Comparison of ENCODE assay signal across 32 cellular contexts in genomic region chr4:74549936-74550335, GRCh38.
DNase-seq lines count a peak whose midpoint lies in the region; ATAC-seq, FAIRE-seq and TF ChIP-seq lines count a peak whose summit lies in the region.
"Had no signal": no experiment of that assay in that cellular context is flagged by ENCODE, and none has a peak within 500 bp of the region (broad histone marks: within the 10 kb centered on the region; RNA-seq: fewer than 3 reads in every experiment).

No MANE protein-coding gene starts in this region.

- H3K9me3 Mint-ChIP-seq in GM23338, result no peaks in the 10 kb centered on the region
- H3K9me3 Mint-ChIP-seq: dendritic cell treated with granulocyte-macrophage colony-stimulating factor and Interleukin-4, amounts not matched to agents 40 ng/mL and 50 ng/mL, for 4 days; endodermal cell; memory B cell; type B pancreatic cell had no signal

- no peak for DNase-seq in HepG2 (ENCODE audit: low spot score)
- DNase-seq in right lobe of liver, result no peak
- peak; percentile 88 for DNase-seq in bronchial epithelial cell (ENCODE audit: low read depth)
- peak; percentile 79 for DNase-seq in iris pigment epithelial cell (ENCODE audit: low read depth)
- no peak for DNase-seq in GM23338 (ENCODE audit: low spot score)
- DNase-seq in activated CD4-positive, alpha-beta T cell treated with anti-CD3 and anti-CD28 coated beads for 4 hours, result no peak
- no peak for DNase-seq in NCI-H1092 treated with DMSO at 0.1 percent for 48 hours (lab: John Stamatoyannopoulos, UW)
- DNase-seq: activated CD4-positive, alpha-beta T cell treated with anti-CD3 and anti-CD28 coated beads, Interleukin-2, amount 50 U/mL, for 48 hours; activated CD4-positive, CD25-positive, alpha-beta regulatory T cell; activated T-cell treated with anti-CD3 and anti-CD28 coated beads, Interleukin-2, amount 50 U/mL, for 48 hours; Calu3; CD4-positive, CD25-positive, alpha-beta regulatory T cell; central memory CD4-positive, alpha-beta T cell; DMS79 treated with DMSO at 0.1 percent for 48 hours; endodermal cell; esophagus squamous epithelium; Kasumi-1; NCI-H146; NCI-H446 treated with DMSO at 0.1 percent for 48 hours; NCI-H82; ovary; retina; RPMI8226; stimulated activated naive CD4-positive, alpha-beta T cell had no signal

- CTCF ChIA-PET in HepG2 (lab: Yijun Ruan, JAX; ENCODE audit: low intra/inter-chr PET ratio, low total read pairs), result no interaction called here

- intact Hi-C loops in HepG2 (cut with micrococcal nuclease; ENCODE audit: unreplicated experiment), result no loop called here
- intact Hi-C loops in right lobe of liver (cut with DNase I), result no loop called here

- no peaks in the 10 kb centered on the region for H3F3A ChIP-seq in GM23338 (replicated peaks; ENCODE audit: low read depth)

- H3K36me3 Mint-ChIP-seq in GM23338 (ENCODE audit: low read depth), result no peaks in the 10 kb centered on the region
- H3K36me3 Mint-ChIP-seq: CD4-positive, CD25-positive, alpha-beta regulatory T cell; memory B cell; type B pancreatic cell had no signal

- H3K27ac ChIP-seq in HepG2 (ENCODE audit: extremely low read length, insufficient read depth, low read length) (no peak overlapping the region), right lobe of liver (no peak overlapping the region), GM23338 (ENCODE audit: low read depth) (no peak overlapping the region)
- H3K27ac ChIP-seq: esophagus squamous epithelium, hepatocyte, ovary had no signal

- TF ChIP-seq CTCF in HepG2 (CRISPR knock-in tag; IDR thresholded peaks at IDR 0.05), result no peak
- no peak for TF ChIP-seq CTCF in right lobe of liver (IDR thresholded peaks at IDR 0.05)
- TF ChIP-seq CTCF in bronchial epithelial cell (IDR thresholded peaks at IDR 0.05; ENCODE audit: insufficient read depth, low read length, severe bottlenecking), result no peak
- TF ChIP-seq CTCF in GM23338 (conservative IDR thresholded peaks at IDR 0.05; ENCODE audit: low read depth in 2 of 2), result no peak

- H3K79me2 ChIP-seq in HepG2 (ENCODE audit: insufficient read depth, low read length) (no peaks in the 10 kb centered on the region), GM23338 (replicated peaks; ENCODE audit: insufficient read depth) (no peaks in the 10 kb centered on the region)
- H3K79me2 ChIP-seq: hepatocyte had no signal

- ATAC-seq in HepG2, result no peak
- no peak for ATAC-seq in right lobe of liver
- no peak for ATAC-seq in GM23338
- ATAC-seq in activated CD4-positive, CD25-positive, alpha-beta regulatory T cell treated with anti-CD3 and anti-CD28 coated beads, Interleukin-2, amount 50 U/mL, for 24 hours, result no peak

- H3K27me3 ChIP-seq in HepG2 (ENCODE audit: control insufficient read depth in 1 of 2, insufficient read depth in 2 of 2, low read length in 2 of 2), result no peaks in the 10 kb centered on the region
- no peaks in the 10 kb centered on the region for H3K27me3 ChIP-seq in right lobe of liver
- no peaks in the 10 kb centered on the region for H3K27me3 ChIP-seq in bronchial epithelial cell (ENCODE audit: control insufficient read depth, insufficient read depth, low read length)
- H3K27me3 ChIP-seq in GM23338 (ENCODE audit: insufficient read depth), result no peaks in the 10 kb centered on the region
- H3K27me3 ChIP-seq: esophagus squamous epithelium, hepatocyte, ovary had no signal

- TF ChIP-seq RAD21 in HepG2 (CRISPR knock-in tag; IDR thresholded peaks at IDR 0.05), result no peak

- no peaks in the 10 kb centered on the region for H4K20me1 ChIP-seq in HepG2 (ENCODE audit: insufficient read depth, low read length)
- no peaks in the 10 kb centered on the region for H4K20me1 ChIP-seq in GM23338 (replicated peaks; ENCODE audit: insufficient read depth)

- H3K9me2 ChIP-seq in GM23338 (ENCODE audit: insufficient read depth), result no peaks in the 10 kb centered on the region

- no peak for FAIRE-seq in HepG2 (lab: Jason Lieb, UNC)
- no peak for FAIRE-seq in bronchial epithelial cell (lab: Jason Lieb, UNC)
- FAIRE-seq: GM19239, H54 had no signal

- H2AFZ ChIP-seq in HepG2 (ENCODE audit: low read length) (no peak overlapping the region), GM23338 (no peak overlapping the region)
- H2AFZ ChIP-seq: hepatocyte had no signal

- H3K4me3 Mint-ChIP-seq in GM23338, result no peak overlapping the region
- H3K4me3 Mint-ChIP-seq: CD4-positive, CD25-positive, alpha-beta regulatory T cell; dendritic cell treated with granulocyte-macrophage colony-stimulating factor and Interleukin-4, amounts not matched to agents 40 ng/mL and 50 ng/mL, for 4 days; endodermal cell; memory B cell; type B pancreatic cell had no signal

- no TSS peak for BruUV-seq in HepG2 (replicated peaks; lab: Mats Ljungman, UMichigan)

- H3K9me3 ChIP-seq in HepG2 (ENCODE audit: low read length), result no peaks in the 10 kb centered on the region
- no peaks in the 10 kb centered on the region for H3K9me3 ChIP-seq in right lobe of liver
- H3K9me3 ChIP-seq: esophagus squamous epithelium, ovary had no signal

- WGBS in HepG2 (ENCODE audit: low lambda C conversion rate), result 73% methylated on average over 2 of the region's 2 CpGs
- 67% methylated on average over 2 of the region's 2 CpGs for WGBS in right lobe of liver (ENCODE audit: insufficient coverage, low coverage, low lambda C conversion rate, missing lambda C conversion rate)

- no peak overlapping the region for H3K4me3 ChIP-seq in HepG2 (replicated peaks in 1 of 3; ENCODE audit: insufficient read depth in 1 of 3, low read depth in 2 of 3, low read length in 3 of 3)
- no peak overlapping the region for H3K4me3 ChIP-seq in right lobe of liver
- no peak overlapping the region for H3K4me3 ChIP-seq in bronchial epithelial cell (ENCODE audit: low read depth, low read length)
- H3K4me3 ChIP-seq in GM23338, result no peak overlapping the region
- H3K4me3 ChIP-seq: esophagus squamous epithelium, hepatocyte, ovary, smooth muscle cell had no signal

- POLR2A ChIA-PET in HepG2 (lab: Yijun Ruan, JAX), result no interaction called here

- no peaks in the 10 kb centered on the region for H3K27me3 Mint-ChIP-seq in GM23338 (ENCODE audit: insufficient read depth, low read depth, poor library complexity)
- H3K27me3 Mint-ChIP-seq: CD4-positive, CD25-positive, alpha-beta regulatory T cell; dendritic cell treated with granulocyte-macrophage colony-stimulating factor and Interleukin-4, amounts not matched to agents 40 ng/mL and 50 ng/mL, for 4 days; type B pancreatic cell had no signal

- no peak for TF ChIP-seq POLR2A in HepG2 (IDR thresholded peaks at IDR 0.05; ENCODE audit: insufficient read depth in 1 of 2, low read depth in 2 of 2, low read length in 2 of 2)
- no peak for TF ChIP-seq POLR2A in right lobe of liver (IDR thresholded peaks at IDR 0.05)

- H3K4me2 ChIP-seq in HepG2 (ENCODE audit: low read depth, low read length), result no peak overlapping the region
- H3K4me2 ChIP-seq in GM23338, result no peak overlapping the region
- H3K4me2 ChIP-seq: hepatocyte, smooth muscle cell had no signal

- in situ Hi-C loops in HepG2 (cut with HindIII; ENCODE audit: extremely low pct_ligation_motif_present, low pct_unique_long_range_greater_than_20kb), result loop anchor here (10.0 kb wide), 1 partner anchor 115 kb away; no protein-coding TSS in a partner anchor

- H3K4me1 ChIP-seq in HepG2 (ENCODE audit: insufficient read depth, low read length) (peaks cover 5% of the 10 kb centered on the region; the same call in 1 of the 2 replicates), right lobe of liver (peaks cover 0 to 10% (median 0%) of the 10 kb centered on the region in 4 donors), GM23338 (ENCODE audit: insufficient read depth) (peaks cover 19% of the 10 kb centered on the region)

- H3K9ac ChIP-seq in HepG2 (ENCODE audit: insufficient read depth, low read depth, low read length), result no peak overlapping the region

- H3K36me3 ChIP-seq in HepG2 (replicated peaks in 1 of 2; ENCODE audit: control insufficient read depth in 1 of 2, insufficient read depth in 2 of 2, low read length in 2 of 2) (no peaks in the 10 kb centered on the region), right lobe of liver (no peaks in the 10 kb centered on the region), bronchial epithelial cell (ENCODE audit: control insufficient read depth, insufficient read depth, low read length) (no peaks in the 10 kb centered on the region), GM23338 (ENCODE audit: insufficient read depth) (no peaks in the 10 kb centered on the region)
- H3K36me3 ChIP-seq: esophagus squamous epithelium, ovary had no signal

- H3K4me1 Mint-ChIP-seq in GM23338, result peaks cover 12% of the 10 kb centered on the region
- H3K4me1 Mint-ChIP-seq: CD4-positive, CD25-positive, alpha-beta regulatory T cell; endodermal cell; memory B cell had no signal

- no peak for TF ChIP-seq EP300 in HepG2 (IDR thresholded peaks at IDR 0.05; ENCODE audit: low read depth in 2 of 2, low read length in 2 of 2)
- TF ChIP-seq EP300 in HepG2 (CRISPR knock-in tag; IDR thresholded peaks at IDR 0.05; ENCODE audit: borderline replicate concordance), result no peak

- no peak overlapping the region for H3K27ac Mint-ChIP-seq in GM23338
- H3K27ac Mint-ChIP-seq: CD4-positive, CD25-positive, alpha-beta regulatory T cell; dendritic cell treated with granulocyte-macrophage colony-stimulating factor and Interleukin-4, amounts not matched to agents 40 ng/mL and 50 ng/mL, for 4 days; endodermal cell; memory B cell; type B pancreatic cell had no signal

TF ChIP-seq in HepG2, 621 proteins besides CTCF, POLR2A, EP300 and RAD21:
- peak; percentile 36; the same call in 1 of the 2 replicates for TF ChIP-seq CREB1 (IDR thresholded peaks at IDR 0.05)
- no peak for TF ChIP-seq CREB1 (CRISPR knock-in tag; IDR thresholded peaks at IDR 0.05)
- no peak for TF ChIP-seq ZNF264 (CRISPR knock-in tag; IDR thresholded peaks at IDR 0.05)

TF ChIP-seq in GM23338, 12 proteins besides CTCF, POLR2A, EP300 and RAD21 (continues in another document):
- TF ChIP-seq STAT1 (IDR thresholded peaks at IDR 0.05; ENCODE audit: unreplicated experiment), result no peak

Comparison
In these comparisons a context has a peak if more than half of its experiments do, and no peak if none do; other contexts are left out.
1. DNase-seq: peak in bronchial epithelial cell (single experiment) and iris pigment epithelial cell (single experiment); none in HepG2 (single experiment), right lobe of liver (0 of 3), GM23338 (single experiment), activated CD4-positive, alpha-beta T cell treated with anti-CD3 and anti-CD28 coated beads for 4 hours (0 of 2) and NCI-H1092 treated with DMSO at 0.1 percent for 48 hours (single experiment).